In genomic region chr7:77399838-77400237, GRCh38 we compare ENCODE assay signal across 1 cellular context.
TF ChIP-seq lines count a peak whose summit lies in the region.

No MANE protein-coding gene starts in this region.

TF ChIP-seq in HepG2, 621 proteins besides CTCF, POLR2A, EP300 and RAD21 (continued from another document):
- TF ChIP-seq, protein P1, sequence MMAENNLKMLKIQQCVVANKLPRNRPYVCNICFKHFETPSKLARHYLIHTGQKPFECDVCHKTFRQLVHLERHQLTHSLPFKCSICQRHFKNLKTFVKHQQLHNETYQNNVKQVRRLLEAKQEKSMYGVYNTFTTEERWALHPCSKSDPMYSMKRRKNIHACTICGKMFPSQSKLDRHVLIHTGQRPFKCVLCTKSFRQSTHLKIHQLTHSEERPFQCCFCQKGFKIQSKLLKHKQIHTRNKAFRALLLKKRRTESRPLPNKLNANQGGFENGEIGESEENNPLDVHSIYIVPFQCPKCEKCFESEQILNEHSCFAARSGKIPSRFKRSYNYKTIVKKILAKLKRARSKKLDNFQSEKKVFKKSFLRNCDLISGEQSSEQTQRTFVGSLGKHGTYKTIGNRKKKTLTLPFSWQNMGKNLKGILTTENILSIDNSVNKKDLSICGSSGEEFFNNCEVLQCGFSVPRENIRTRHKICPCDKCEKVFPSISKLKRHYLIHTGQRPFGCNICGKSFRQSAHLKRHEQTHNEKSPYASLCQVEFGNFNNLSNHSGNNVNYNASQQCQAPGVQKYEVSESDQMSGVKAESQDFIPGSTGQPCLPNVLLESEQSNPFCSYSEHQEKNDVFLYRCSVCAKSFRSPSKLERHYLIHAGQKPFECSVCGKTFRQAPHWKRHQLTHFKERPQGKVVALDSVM (CRISPR knock-in tag; IDR thresholded peaks at IDR 0.05): no peak
